ENCODE assay signal across 9 cellular contexts in genomic region chr1:29793101-29793546, GRCh38.
DNase-seq lines count a peak whose midpoint lies in the region; ATAC-seq and TF ChIP-seq lines count a peak whose summit lies in the region.
"Had no signal": no experiment of that assay in that cellular context is flagged by ENCODE, and none has a peak within 500 bp of the region (broad histone marks: within the 10 kb centered on the region; RNA-seq: fewer than 3 reads in every experiment).

No MANE protein-coding gene starts in this region.

- intact Hi-C loops in right lobe of liver (cut with DNase I) = no loop called here

- H2AFZ ChIP-seq in H9 (ENCODE audit: low read length) = no peak overlapping the region

- no peak overlapping the region for H3K23ac ChIP-seq in H9 (ENCODE audit: insufficient read length, low read depth, low read length)

- H3K9me3 ChIP-seq in H9 (ENCODE audit: control insufficient read depth, low read depth, low read length) = no peaks in the 10 kb centered on the region
- H3K9me3 ChIP-seq in right lobe of liver = no peaks in the 10 kb centered on the region

- H2BK12ac ChIP-seq in H9 (ENCODE audit: insufficient read length, low read depth, low read length) = no peak overlapping the region

- H3K18ac ChIP-seq in H9 (ENCODE audit: insufficient read length, low read depth, low read length) = peak overlapping the region; percentile 43

- TF ChIP-seq POLR2A in right lobe of liver (IDR thresholded peaks at IDR 0.05) = no peak

- DNase-seq in Ammon's horn (ENCODE audit: low spot score) (peak; percentile 86), H9 (peak; percentile 90), NCI-H345 treated with DMSO at 0.1 percent for 48 hours (lab: John Stamatoyannopoulos, UW; ENCODE audit: unreplicated experiment) (peak; percentile 63), dermis microvascular lymphatic vessel endothelial cell (ENCODE audit: low read depth in 2 of 2) (peak; percentile 49 to 75), right lobe of liver (peak; percentile 75 to 83 (median 80))
- DNase-seq in activated CD4-positive, alpha-beta T cell treated with anti-CD3 and anti-CD28 coated beads for 48 hours = peak; percentile 84
- DNase-seq in stimulated activated CD8-positive, alpha-beta memory T cell treated with anti-CD3 and anti-CD28 coated beads, Interleukin-12 subunit alpha, Interleukin-12 subunit beta, amount 100 ng/mL, for 1 hour (ENCODE audit: low read depth) = peak; percentile 28

- H3K36me3 ChIP-seq in right lobe of liver = no peaks in the 10 kb centered on the region

- no peak overlapping the region for H3K4ac ChIP-seq in H9 (ENCODE audit: low read depth, low read length)

- H3K27ac ChIP-seq in H9 (ENCODE audit: insufficient read length, low read depth, low read length) = no peak overlapping the region
- no peak overlapping the region for H3K27ac ChIP-seq in right lobe of liver
- H3K27ac ChIP-seq: skin epidermis had no signal

- H3K14ac ChIP-seq in H9 (ENCODE audit: insufficient read depth, low read length) = no peak overlapping the region

- H3K9me3 Mint-ChIP-seq in H9 = peaks cover 8 to 12% of the 10 kb centered on the region in 2 experiments

- H3K27me3 Mint-ChIP-seq in H9 (ENCODE audit: low read depth) = peaks cover 2% of the 10 kb centered on the region; the same call in 1 of the 2 replicates

- no peaks in the 10 kb centered on the region for H4K20me1 ChIP-seq in H9 (ENCODE audit: control insufficient read depth, insufficient read depth, insufficient read length)

- H4K91ac ChIP-seq in H9 (ENCODE audit: insufficient read length, low read depth, low read length) = no peak overlapping the region

- H4K5ac ChIP-seq in H9 (ENCODE audit: insufficient read length, low read depth, low read length) = no peak overlapping the region

- no peaks in the 10 kb centered on the region for H3K4me1 ChIP-seq in H9 (ENCODE audit: insufficient read depth, low read length)
- no peaks in the 10 kb centered on the region for H3K4me1 ChIP-seq in right lobe of liver

- no peaks in the 10 kb centered on the region for H3K79me1 ChIP-seq in H9 (ENCODE audit: insufficient read depth, low read depth, low read length, poor library complexity, severe bottlenecking)

- no peak overlapping the region for H2BK120ac ChIP-seq in H9 (ENCODE audit: low read depth, low read length, poor library complexity, severe bottlenecking)

- no peak overlapping the region for H3T11ph ChIP-seq in H9 (ENCODE audit: low read length)

- no peaks in the 10 kb centered on the region for H3K23me2 ChIP-seq in H9 (ENCODE audit: insufficient read length, low read depth, low read length, poor library complexity, severe bottlenecking)

- H3K4me2 ChIP-seq in H9 (ENCODE audit: insufficient read depth, insufficient read length, low read length) = no peak overlapping the region

- H2AK5ac ChIP-seq in H9 (ENCODE audit: insufficient read length, low read length) = no peak overlapping the region

- no peak overlapping the region for H2BK15ac ChIP-seq in H9 (ENCODE audit: low read depth, low read length)

- no peak overlapping the region for H2BK20ac ChIP-seq in H9 (ENCODE audit: low read depth, low read length, poor library complexity, severe bottlenecking)

- H3K4me1 Mint-ChIP-seq in H9 = peaks cover 4% of the 10 kb centered on the region in 2 experiments; a peak in 2 of 4 replicates

- peaks cover 2 to 8% (median 3%) of the 10 kb centered on the region in 3 experiments; a peak in 5 of 7 replicates for H3K36me3 Mint-ChIP-seq in H9 (ENCODE audit: insufficient read depth in 1 of 3, low read depth in 3 of 3)

- WGBS in H9 (ENCODE audit: extremely low coverage, insufficient read length, low lambda C conversion rate) = no CpG with 5 or more reads among the region's 8 CpGs
- WGBS in right lobe of liver (ENCODE audit: insufficient coverage, low coverage, low lambda C conversion rate, missing lambda C conversion rate) = 11% methylated on average over 5 of the region's 8 CpGs

- no peak overlapping the region for H3K56ac ChIP-seq in H9 (ENCODE audit: insufficient read length, low read depth, low read length)

- H3K27me3 ChIP-seq in H9 (ENCODE audit: insufficient read depth, low read length) (no peaks in the 10 kb centered on the region), right lobe of liver (no peaks in the 10 kb centered on the region)

- peak; percentile 89 for TF ChIP-seq CTCF in H9 (conservative IDR thresholded peaks at IDR 0.05)
- peak; percentile 64 to 80 (median 73) for TF ChIP-seq CTCF in right lobe of liver (IDR thresholded peaks at IDR 0.05)

- no peak overlapping the region for H2BK5ac ChIP-seq in H9 (ENCODE audit: insufficient read length, low read length)

- H3K79me2 ChIP-seq in H9 (ENCODE audit: insufficient read depth, low read length) = no peaks in the 10 kb centered on the region

- no peak overlapping the region for H4K8ac ChIP-seq in H9 (replicated peaks; ENCODE audit: insufficient read length, low read depth, low read length)

- H3K9ac ChIP-seq in H9 (ENCODE audit: extremely low read depth, insufficient read length, low read length) = no peak overlapping the region

- no peak overlapping the region for H3K4me3 Mint-ChIP-seq in H9

- peak overlapping the region in 2 of 3 experiments; percentile 70 to 83; a peak in 4 of 7 replicates for H3K27ac Mint-ChIP-seq in H9

- ATAC-seq in right lobe of liver (peak; percentile 86 to 97 (median 94)), HG03095 (IDR thresholded peaks at IDR 0.05; ENCODE audit: unreplicated experiment) (no peak)

- no peak overlapping the region for H3K4me3 ChIP-seq in right lobe of liver
- H3K4me3 ChIP-seq: skin epidermis had no signal

Comparison
In these comparisons a context has a peak if more than half of its experiments do, and no peak if none do; other contexts are left out.
1. DNase-seq: peak in every context shown above with its lines; median percentile 90 in H9; 86 in Ammon's horn; 84 in activated CD4-positive, alpha-beta T cell treated with anti-CD3 and anti-CD28 coated beads for 48 hours; 80 in right lobe of liver; 63 in NCI-H345 treated with DMSO at 0.1 percent for 48 hours; 62 in dermis microvascular lymphatic vessel endothelial cell; 28 in stimulated activated CD8-positive, alpha-beta memory T cell treated with anti-CD3 and anti-CD28 coated beads, Interleukin-12 subunit alpha, Interleukin-12 subunit beta, amount 100 ng/mL, for 1 hour.